Comparison of ENCODE assay signal across 9 cellular contexts in genomic region chr15:76994971-76995945, GRCh38. TPM values are rescaled to one million over a fixed set of nuclear protein-coding genes. Genes with fewer than 3 reads are reported as not detected.
A peak's percentile ranks its signal among the peaks of the same experiment; 100 is the strongest.
DNase-seq lines count a peak whose midpoint lies in the region; ATAC-seq and TF ChIP-seq lines count a peak whose summit lies in the region.
"Had no signal": no experiment of that assay in that cellular context is flagged by ENCODE, and none has a peak within 500 bp of the region (broad histone marks: within the 10 kb centered on the region; RNA-seq: fewer than 3 reads in every experiment).

Gene PSTPIP1, plus strand, starts transcription at chr15:76995126. Its CDS starts 448 bp downstream, at chr15:76995574.

- H3K27ac Mint-ChIP-seq in activated naive CD8-positive, alpha-beta T cell treated with anti-CD3 and anti-CD28 coated beads for 36 hours, result peak within 1 kb of the TSS; percentile 95
- H3K27ac Mint-ChIP-seq in stimulated activated effector memory CD8-positive, alpha-beta T cell treated with anti-CD3 and anti-CD28 coated beads, Interleukin-12 subunit alpha, Interleukin-12 subunit beta, amount 100 ng/mL, for 72 hours, result peak within 1 kb of the TSS; percentile 96

- peaks cover 0 to 4% of the 10 kb centered on the region in 2 donors for H3K36me3 ChIP-seq in left lung

- H3K36me3 Mint-ChIP-seq in activated naive CD8-positive, alpha-beta T cell treated with anti-CD3 and anti-CD28 coated beads for 36 hours, result peaks cover 32% of the 10 kb centered on the region
- H3K36me3 Mint-ChIP-seq in stimulated activated effector memory CD8-positive, alpha-beta T cell treated with anti-CD3 and anti-CD28 coated beads, Interleukin-12 subunit alpha, Interleukin-12 subunit beta, amount 100 ng/mL, for 72 hours, result peaks cover 47% of the 10 kb centered on the region

- peak; percentile 57 for ATAC-seq in HG02642 (IDR thresholded peaks at IDR 0.05; ENCODE audit: poor library complexity, unreplicated experiment)
- peak; percentile 80 for ATAC-seq in SK-N-SH treated with all-trans-retinoic acid at 6 μM for 48 hours
- peak; percentile 49 for ATAC-seq in left lung
- ATAC-seq in stimulated activated effector memory CD8-positive, alpha-beta T cell treated with anti-CD3 and anti-CD28 coated beads, Interleukin-12 subunit alpha, Interleukin-12 subunit beta, amount 100 ng/mL, for 72 hours, result peak; percentile 72
- ATAC-seq in GM21786 (IDR thresholded peaks at IDR 0.05; ENCODE audit: unreplicated experiment), result no peak

- peak within 1 kb of the TSS; percentile 5 to 50 for H3K4me3 ChIP-seq in left lung

- peaks cover 0 to 90% of the 10 kb centered on the region in 2 donors for H3K4me1 ChIP-seq in left lung

- peak within 1 kb of the TSS; percentile 95 for H3K4me3 Mint-ChIP-seq in activated naive CD8-positive, alpha-beta T cell treated with anti-CD3 and anti-CD28 coated beads for 36 hours
- H3K4me3 Mint-ChIP-seq in stimulated activated effector memory CD8-positive, alpha-beta T cell treated with anti-CD3 and anti-CD28 coated beads, Interleukin-12 subunit alpha, Interleukin-12 subunit beta, amount 100 ng/mL, for 72 hours, result peak within 1 kb of the TSS; percentile 96

- intact Hi-C loops in left lung (cut with DNase I), result no loop called here

- H3K4me1 Mint-ChIP-seq in activated naive CD8-positive, alpha-beta T cell treated with anti-CD3 and anti-CD28 coated beads for 36 hours, result peaks cover 55% of the 10 kb centered on the region
- peaks cover 80% of the 10 kb centered on the region for H3K4me1 Mint-ChIP-seq in stimulated activated effector memory CD8-positive, alpha-beta T cell treated with anti-CD3 and anti-CD28 coated beads, Interleukin-12 subunit alpha, Interleukin-12 subunit beta, amount 100 ng/mL, for 72 hours

- H3K27me3 Mint-ChIP-seq in activated naive CD8-positive, alpha-beta T cell treated with anti-CD3 and anti-CD28 coated beads for 36 hours, result no peaks in the 10 kb centered on the region

- H3K27ac ChIP-seq in left lung, result peak within 1 kb of the TSS; percentile 65 to 94

- H3K9me3 ChIP-seq in left lung, result no peaks in the 10 kb centered on the region

- H3K9me3 Mint-ChIP-seq in activated naive CD8-positive, alpha-beta T cell treated with anti-CD3 and anti-CD28 coated beads for 36 hours, result peaks cover 2% of the 10 kb centered on the region
- H3K9me3 Mint-ChIP-seq in stimulated activated effector memory CD8-positive, alpha-beta T cell treated with anti-CD3 and anti-CD28 coated beads, Interleukin-12 subunit alpha, Interleukin-12 subunit beta, amount 100 ng/mL, for 72 hours, result no peaks in the 10 kb centered on the region

- no peak for TF ChIP-seq CTCF in left lung (IDR thresholded peaks at IDR 0.05)

- DNase-seq in GDM1 (lab: John Stamatoyannopoulos, UW) (peak; percentile 70), left lung (peak; percentile 60 to 92), DMS53 (lab: John Stamatoyannopoulos, UW) (no peak)
- DNase-seq in activated naive CD8-positive, alpha-beta T cell treated with anti-CD3 and anti-CD28 coated beads for 36 hours, result peak; percentile 77
- DNase-seq in stimulated activated effector memory CD8-positive, alpha-beta T cell treated with anti-CD3 and anti-CD28 coated beads, Interleukin-12 subunit alpha, Interleukin-12 subunit beta, amount 100 ng/mL, for 72 hours (ENCODE audit: low spot score in 2 of 2), result peak in 1 of 2 donors; percentile 83

- H3K27me3 ChIP-seq in left lung, result no peaks in the 10 kb centered on the region

TF ChIP-seq in SK-N-SH treated with all-trans-retinoic acid at 6 μM for 48 hours, 23 proteins besides CTCF, POLR2A, EP300 and RAD21 (continues in another document):
- TF ChIP-seq ZNF8 (CRISPR knock-in tag; IDR thresholded peaks at IDR 0.05) (no peak), ZNF565 (CRISPR knock-in tag; conservative IDR thresholded peaks at IDR 0.05; ENCODE audit: low read depth) (no peak), GLIS3 (CRISPR knock-in tag; IDR thresholded peaks at IDR 0.05) (no peak), OSR1 (CRISPR knock-in tag; IDR thresholded peaks at IDR 0.05) (no peak), TOX (CRISPR knock-in tag; IDR thresholded peaks at IDR 0.05; ENCODE audit: borderline replicate concordance) (no peak), ZNF70 (CRISPR knock-in tag; IDR thresholded peaks at IDR 0.05) (no peak), BACH2 (CRISPR knock-in tag; IDR thresholded peaks at IDR 0.05; ENCODE audit: borderline replicate concordance) (no peak), RARB (CRISPR knock-in tag; IDR thresholded peaks at IDR 0.05) (no peak), ZC3H10 (CRISPR knock-in tag; IDR thresholded peaks at IDR 0.05) (no peak), TSHZ2 (CRISPR knock-in tag; IDR thresholded peaks at IDR 0.05) (no peak), ISL1 (CRISPR knock-in tag; IDR thresholded peaks at IDR 0.05) (no peak), SNAI2 (CRISPR knock-in tag; IDR thresholded peaks at IDR 0.05) (no peak), PATZ1 (CRISPR knock-in tag; IDR thresholded peaks at IDR 0.05; ENCODE audit: borderline replicate concordance) (no peak)
- TF ChIP-seq, protein P1, sequence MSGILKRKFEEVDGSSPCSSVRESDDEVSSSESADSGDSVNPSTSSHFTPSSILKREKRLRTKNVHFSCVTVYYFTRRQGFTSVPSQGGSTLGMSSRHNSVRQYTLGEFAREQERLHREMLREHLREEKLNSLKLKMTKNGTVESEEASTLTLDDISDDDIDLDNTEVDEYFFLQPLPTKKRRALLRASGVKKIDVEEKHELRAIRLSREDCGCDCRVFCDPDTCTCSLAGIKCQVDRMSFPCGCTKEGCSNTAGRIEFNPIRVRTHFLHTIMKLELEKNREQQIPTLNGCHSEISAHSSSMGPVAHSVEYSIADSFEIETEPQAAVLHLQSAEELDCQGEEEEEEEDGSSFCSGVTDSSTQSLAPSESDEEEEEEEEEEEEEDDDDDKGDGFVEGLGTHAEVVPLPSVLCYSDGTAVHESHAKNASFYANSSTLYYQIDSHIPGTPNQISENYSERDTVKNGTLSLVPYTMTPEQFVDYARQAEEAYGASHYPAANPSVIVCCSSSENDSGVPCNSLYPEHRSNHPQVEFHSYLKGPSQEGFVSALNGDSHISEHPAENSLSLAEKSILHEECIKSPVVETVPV (CRISPR knock-in tag; IDR thresholded peaks at IDR 0.05), result no peak
- TF ChIP-seq, protein P2, sequence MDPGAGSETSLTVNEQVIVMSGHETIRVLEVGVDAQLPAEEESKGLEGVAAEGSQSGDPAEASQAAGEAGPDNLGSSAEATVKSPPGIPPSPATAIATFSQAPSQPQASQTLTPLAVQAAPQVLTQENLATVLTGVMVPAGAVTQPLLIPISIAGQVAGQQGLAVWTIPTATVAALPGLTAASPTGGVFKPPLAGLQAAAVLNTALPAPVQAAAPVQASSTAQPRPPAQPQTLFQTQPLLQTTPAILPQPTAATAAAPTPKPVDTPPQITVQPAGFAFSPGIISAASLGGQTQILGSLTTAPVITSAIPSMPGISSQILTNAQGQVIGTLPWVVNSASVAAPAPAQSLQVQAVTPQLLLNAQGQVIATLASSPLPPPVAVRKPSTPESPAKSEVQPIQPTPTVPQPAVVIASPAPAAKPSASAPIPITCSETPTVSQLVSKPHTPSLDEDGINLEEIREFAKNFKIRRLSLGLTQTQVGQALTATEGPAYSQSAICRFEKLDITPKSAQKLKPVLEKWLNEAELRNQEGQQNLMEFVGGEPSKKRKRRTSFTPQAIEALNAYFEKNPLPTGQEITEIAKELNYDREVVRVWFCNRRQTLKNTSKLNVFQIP (CRISPR knock-in tag; IDR thresholded peaks at IDR 0.05; ENCODE audit: borderline replicate concordance, low read depth), result no peak

RNA-seq across cellular contexts. Expression of gene PSTPIP1, which starts in this region (rescaled TPM):
- 10 to 100 TPM; 93.4 to 94.5 TPM for total RNA-seq in activated naive CD8-positive, alpha-beta T cell treated with anti-CD3 and anti-CD28 coated beads for 36 hours
- total RNA-seq in left lung, result 10 to 100 TPM in 1 of 2 donors, 1 to 10 TPM in 1; 9.1 to 52.9 TPM
- total RNA-seq: epithelial cell of proximal tubule had no signal
